In genomic region chr15:68602484-68603240, GRCh38 we compare ENCODE assay signal across 18 cellular contexts. TPM values are rescaled to one million over a fixed set of nuclear protein-coding genes. Genes with fewer than 3 reads are reported as not detected.
DNase-seq lines count a peak whose midpoint lies in the region; ATAC-seq, FAIRE-seq and TF ChIP-seq lines count a peak whose summit lies in the region.
"Had no signal": no experiment of that assay in that cellular context is flagged by ENCODE, and none has a peak within 500 bp of the region (broad histone marks: within the 10 kb centered on the region; RNA-seq: fewer than 3 reads in every experiment).

No MANE protein-coding gene starts in this region.

- H3K4me1 ChIP-seq in gastrocnemius medialis (peaks cover 1 to 17% of the 10 kb centered on the region in 2 donors), tibial nerve (peaks cover 0 to 72% (median 41%) of the 10 kb centered on the region in 4 donors)
- H3K4me1 ChIP-seq: A549, Peyer's patch had no signal

- TF ChIP-seq CTCF in D721Med (IDR thresholded peaks at IDR 0.05; ENCODE audit: insufficient read depth, missing control alignments) = no peak
- no peak for TF ChIP-seq CTCF in dorsolateral prefrontal cortex (IDR thresholded peaks at IDR 0.05 in 54 of 56, conservative IDR thresholded peaks at IDR 0.05 in 2 of 56; ENCODE audit: low read depth in 1 of 56, partially characterized antibody in 56 of 56)
- TF ChIP-seq CTCF in gastrocnemius medialis (IDR thresholded peaks at IDR 0.05 in 4 of 5, conservative IDR thresholded peaks at IDR 0.05 in 1 of 5) = no peak
- no peak for TF ChIP-seq CTCF in tibial nerve (IDR thresholded peaks at IDR 0.05)

- DNase-seq in D721Med (ENCODE audit: insufficient read length, low spot score) (no peak), NCI-H524 treated with DMSO at 0.1 percent for 48 hours (lab: John Stamatoyannopoulos, UW) (peak; percentile 90), dorsolateral prefrontal cortex (no peak), gastrocnemius medialis (no peak), retina (no peak), tibial nerve (ENCODE audit: low spot score in 2 of 2) (no peak), NCI-H2196 treated with DMSO at 0.1 percent for 48 hours (lab: John Stamatoyannopoulos, UW; ENCODE audit: unreplicated experiment) (no peak), foreskin melanocyte (no peak)
- DNase-seq: GM23248, NCI-H1048, NCI-H446 treated with DMSO at 0.1 percent for 48 hours, SHP77 had no signal

- FAIRE-seq in D721Med (lab: Jason Lieb, UNC) = peak; percentile 38
- FAIRE-seq: A549, GM12892 had no signal

- no peak for TF ChIP-seq EP300 in tibial nerve (IDR thresholded peaks at IDR 0.05)

- intact Hi-C loops in dorsolateral prefrontal cortex (cut with DNase I) (no loop called here), gastrocnemius medialis (cut with DNase I; ENCODE audit: low total_unique reads) (no loop called here)

- H3K36me3 ChIP-seq in gastrocnemius medialis = no peaks in the 10 kb centered on the region
- H3K36me3 ChIP-seq in tibial nerve = no peaks in the 10 kb centered on the region
- H3K36me3 ChIP-seq: Peyer's patch had no signal

- H3K4me3 ChIP-seq in dorsolateral prefrontal cortex (no peak overlapping the region), gastrocnemius medialis (no peak overlapping the region), tibial nerve (no peak overlapping the region)
- H3K4me3 ChIP-seq: A549, GM23248, Peyer's patch had no signal

- in situ Hi-C loops in gastrocnemius medialis (cut with MboI; ENCODE audit: low sequenced_read_pairs in 4 of 4) = no loop called here

- no peak for TF ChIP-seq POLR2A in gastrocnemius medialis (IDR thresholded peaks at IDR 0.05)
- TF ChIP-seq POLR2A in tibial nerve (IDR thresholded peaks at IDR 0.05) = no peak

- no peaks in the 10 kb centered on the region for H3K27me3 ChIP-seq in dorsolateral prefrontal cortex
- H3K27me3 ChIP-seq in gastrocnemius medialis = no peaks in the 10 kb centered on the region
- no peaks in the 10 kb centered on the region for H3K27me3 ChIP-seq in tibial nerve
- H3K27me3 ChIP-seq: Peyer's patch had no signal

- H3K27ac ChIP-seq in dorsolateral prefrontal cortex (peak overlapping the region in 57 of 59 donors; percentile 8 to 99 (median 71)), gastrocnemius medialis (peak overlapping the region in 3 of 4 donors; percentile 33 to 56 (median 41)), tibial nerve (peak overlapping the region in 1 of 4 donors; percentile 83)
- H3K27ac ChIP-seq: A549, GM23248, KMS-11, Peyer's patch had no signal

- H3K9me3 ChIP-seq in gastrocnemius medialis (no peaks in the 10 kb centered on the region), tibial nerve (peaks cover 0 to 7% (median 0%) of the 10 kb centered on the region in 4 donors)
- H3K9me3 ChIP-seq: Peyer's patch had no signal

- WGBS in tibial nerve, 2 donors = 83 to 86% methylated on average over 12 of the region's 12 CpGs

- no peak for ATAC-seq in gastrocnemius medialis
- ATAC-seq: A549, HCT116, SK-N-SH treated with all-trans-retinoic acid at 6 μM for 48 hours had no signal

RNA-seq across cellular contexts. Expression of gene CORO2B, which starts 23.9 kb away (rescaled TPM):
- 100 to 1,000 TPM in 88 of 120 experiments, 10 to 100 TPM in 32; 75.5 to 144 (median 107) TPM for total RNA-seq in dorsolateral prefrontal cortex
- total RNA-seq in gastrocnemius medialis = 1 to 10 TPM; 1.5 to 2.2 (median 1.8) TPM
- 10 to 100 TPM in 1 of 4 donors, 1 to 10 TPM in 3; 6.3 to 12.6 (median 9.6) TPM for total RNA-seq in tibial nerve

Comparison
In these comparisons a context has a peak if more than half of its experiments do, and no peak if none do; other contexts are left out.
1. RNA of gene CORO2B, which starts 23.9 kb away (total RNA-seq): 75.5 to 144 TPM in dorsolateral prefrontal cortex; 6.3 to 12.6 TPM in tibial nerve and 1.5 to 2.2 TPM in gastrocnemius medialis; every median in the first group is over 4 times any median in the second.